In the genomic region with DNA sequence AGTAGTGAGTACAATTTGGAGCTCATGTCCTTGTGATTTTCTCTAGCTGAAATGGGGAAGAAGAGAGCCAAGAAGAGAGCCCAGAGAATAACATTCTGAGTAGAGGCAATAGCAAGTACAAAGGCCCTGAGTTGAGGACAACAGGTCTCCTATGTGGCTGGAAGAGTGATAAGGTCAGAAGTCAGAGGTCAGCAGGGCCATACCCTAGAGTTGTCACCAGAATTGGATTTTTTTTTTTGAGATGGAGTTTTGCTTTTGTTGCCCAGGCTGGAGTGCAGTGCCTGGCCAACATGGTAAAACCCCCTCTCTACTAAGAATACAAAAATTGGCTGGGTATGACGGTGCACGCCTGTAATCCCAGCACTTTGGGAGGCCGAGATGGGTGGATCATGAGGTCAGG, we compare ENCODE assay signal across 36 cellular contexts. TPM values are rescaled to one million over a fixed set of nuclear protein-coding genes. Genes with fewer than 3 reads are reported as not detected.
DNase-seq lines count a peak whose midpoint lies in the region; ATAC-seq, FAIRE-seq and TF ChIP-seq lines count a peak whose summit lies in the region.
"Had no signal": no experiment of that assay in that cellular context is flagged by ENCODE, and none has a peak within 500 bp of the region (broad histone marks: within the 10 kb centered on the region; RNA-seq: fewer than 3 reads in every experiment).

No MANE protein-coding gene starts in this region.

- H2BK15ac ChIP-seq in H9 (ENCODE audit: low read depth, low read length), result no peak overlapping the region

- H2BK120ac ChIP-seq in H9 (ENCODE audit: low read depth, low read length, poor library complexity, severe bottlenecking), result no peak overlapping the region

- POLR2A ChIA-PET in CD4-positive, alpha-beta T cell (lab: Charles Lee), result interaction anchor here (1.7 kb wide), 1 partner anchor 16 kb away, joined by 6 read pairs; the partner anchor contains the start of gene ZBTB45
- POLR2A ChIA-PET in K562 (lab: Yijun Ruan, JAX), result no interaction called here

- BruUV-seq in K562 (replicated peaks; lab: Mats Ljungman, UMichigan), result no TSS peak

- FAIRE-seq in K562 (lab: Jason Lieb, UNC), result no peak
- FAIRE-seq: A204.1, A549, D721Med had no signal

- H3K79me1 ChIP-seq in H9 (ENCODE audit: insufficient read depth, low read depth, low read length, poor library complexity, severe bottlenecking), result no peaks in the 10 kb centered on the region

- ATAC-seq in CD4-positive, alpha-beta T cell (ENCODE audit: poor library complexity), result no peak
- ATAC-seq in K562 (no peak), HG03039 (IDR thresholded peaks at IDR 0.05; ENCODE audit: unreplicated experiment) (no peak), GM19395 (IDR thresholded peaks at IDR 0.05; ENCODE audit: unreplicated experiment) (no peak)
- ATAC-seq: CD8-positive, alpha-beta T cell had no signal

- no peak for DNase-seq in CD4-positive, alpha-beta T cell
- DNase-seq in K562 (ENCODE audit: extremely low read depth in 1 of 4, low spot score in 3 of 4), result no peak
- no peak for DNase-seq in neural crest cell (ENCODE audit: low read depth, low spot score)
- no peak for DNase-seq in neural progenitor cell (ENCODE audit: low spot score)
- DNase-seq in H9, result no peak
- DNase-seq in breast epithelium (ENCODE audit: low spot score in 2 of 2), result no peak
- DNase-seq: 8988T; ACHN; AML-193; BE2C; C1 segment of cervical spinal cord; Caco-2; Calu3; CD4-positive, alpha-beta memory T cell; CD4-positive, CD25-positive, alpha-beta regulatory T cell; CD8-positive, alpha-beta memory T cell; CD8-positive, alpha-beta T cell; COR-L47; DMS 273 treated with DMSO at 0.1 percent for 48 hours; DMS153; DMS53; DMS79; DMS79 treated with DMSO at 0.1 percent for 48 hours; DND-41; EL had no signal

- H3K4me1 Mint-ChIP-seq in CD4-positive, alpha-beta T cell (ENCODE audit: low read depth), result peaks cover 15% of the 10 kb centered on the region
- H3K4me1 Mint-ChIP-seq in neural crest cell (peaks cover 15% of the 10 kb centered on the region), neural progenitor cell (peaks cover 6% of the 10 kb centered on the region), H9 (peaks cover 3 to 9% of the 10 kb centered on the region in 2 experiments)

- no peak overlapping the region for H3K14ac ChIP-seq in H9 (ENCODE audit: insufficient read depth, low read length)

- H3K27me3 ChIP-seq in CD4-positive, alpha-beta T cell (ENCODE audit: control insufficient read depth, insufficient read depth, low read length), result peaks cover 5% of the 10 kb centered on the region
- H3K27me3 ChIP-seq in K562 (ENCODE audit: control insufficient read depth in 2 of 2, insufficient read depth in 2 of 2, low read length in 2 of 2), result peaks cover 0 to 5% of the 10 kb centered on the region in 2 experiments; a peak in 1 of 5 replicates
- H3K27me3 ChIP-seq in neural progenitor cell, result peaks cover 30% of the 10 kb centered on the region
- no peaks in the 10 kb centered on the region; the same call in 1 of the 2 replicates for H3K27me3 ChIP-seq in H9 (ENCODE audit: insufficient read depth, low read length)
- H3K27me3 ChIP-seq in breast epithelium, result peaks cover 0 to 4% of the 10 kb centered on the region in 2 donors
- H3K27me3 ChIP-seq: BLaER1; BLaER1 treated with 17β-estradiol and CSF1 and Interleukin-3, amounts not matched to agents 10 nM and 100 nM had no signal

- no peak for TF ChIP-seq POLR2A in K562 (conservative IDR thresholded peaks at IDR 0.05)
- TF ChIP-seq POLR2A in breast epithelium (IDR thresholded peaks at IDR 0.05), result no peak

- H4K91ac ChIP-seq in H9 (ENCODE audit: insufficient read length, low read depth, low read length), result no peak overlapping the region

- H4K20me1 ChIP-seq in K562 (replicated peaks; ENCODE audit: control insufficient read depth, insufficient read depth, low read length) (no peaks in the 10 kb centered on the region), neural progenitor cell (ENCODE audit: low read depth) (no peaks in the 10 kb centered on the region), H9 (ENCODE audit: control insufficient read depth, insufficient read depth, insufficient read length) (no peaks in the 10 kb centered on the region)
- H4K20me1 ChIP-seq: BLaER1; BLaER1 treated with 17β-estradiol and CSF1 and Interleukin-3, amounts not matched to agents 10 nM and 100 nM had no signal

- H3K36me3 ChIP-seq in K562 (ENCODE audit: control insufficient read depth, insufficient read depth, low read length), result no peaks in the 10 kb centered on the region
- H3K36me3 ChIP-seq in neural progenitor cell, result no peaks in the 10 kb centered on the region
- no peaks in the 10 kb centered on the region for H3K36me3 ChIP-seq in breast epithelium
- H3K36me3 ChIP-seq: BE2C; BLaER1; BLaER1 treated with 17β-estradiol and CSF1 and Interleukin-3, amounts not matched to agents 10 nM and 100 nM had no signal

- H3K4me2 ChIP-seq in K562 (ENCODE audit: insufficient read depth, low read length) (no peak overlapping the region), neural progenitor cell (no peak overlapping the region), H9 (ENCODE audit: insufficient read depth, insufficient read length, low read length) (no peak overlapping the region)
- H3K4me2 ChIP-seq: A549; BLaER1; BLaER1 treated with 17β-estradiol and CSF1 and Interleukin-3, amounts not matched to agents 10 nM and 100 nM had no signal

- no peak for TF ChIP-seq CTCF in CD4-positive, alpha-beta T cell (IDR thresholded peaks at IDR 0.05)
- TF ChIP-seq CTCF in K562 (IDR thresholded peaks at IDR 0.05 in 2 of 3, conservative IDR thresholded peaks at IDR 0.05 in 1 of 3; ENCODE audit: insufficient read depth in 2 of 3, low read depth in 1 of 3, low read length in 3 of 3) (no peak), neural crest cell (conservative IDR thresholded peaks at IDR 0.05) (no peak), neural progenitor cell (IDR thresholded peaks at IDR 0.05) (no peak), H9 (conservative IDR thresholded peaks at IDR 0.05) (no peak), breast epithelium (IDR thresholded peaks at IDR 0.05) (no peak)

- H3K9me3 ChIP-seq in CD4-positive, alpha-beta T cell (ENCODE audit: control insufficient read depth, low read length), result no peaks in the 10 kb centered on the region
- H3K9me3 ChIP-seq in K562 (replicated peaks; ENCODE audit: control insufficient read depth, insufficient read depth, low read depth, low read length) (no peaks in the 10 kb centered on the region), neural progenitor cell (ENCODE audit: low read depth) (no peaks in the 10 kb centered on the region), H9 (ENCODE audit: control insufficient read depth, low read depth, low read length) (no peaks in the 10 kb centered on the region), breast epithelium (no peaks in the 10 kb centered on the region)
- H3K9me3 ChIP-seq: A549; BE2C; BLaER1; BLaER1 treated with 17β-estradiol and CSF1 and Interleukin-3, amounts not matched to agents 10 nM and 100 nM; Caco-2 had no signal

- TF ChIP-seq RAD21 in K562 (CRISPR knock-in tag; conservative IDR thresholded peaks at IDR 0.05 in 1 of 2, IDR thresholded peaks at IDR 0.05 in 1 of 2), result no peak

- H3K4me3 Mint-ChIP-seq in CD4-positive, alpha-beta T cell, result peak overlapping the region; percentile 37
- H3K4me3 Mint-ChIP-seq in neural crest cell, result peak overlapping the region; percentile 6
- peak overlapping the region; percentile 32 for H3K4me3 Mint-ChIP-seq in neural progenitor cell
- no peak overlapping the region; a peak in 1 of 5 replicates for H3K4me3 Mint-ChIP-seq in H9
- H3K4me3 Mint-ChIP-seq: B cell; CD14-positive monocyte; CD4-positive, alpha-beta memory T cell; CD8-positive, alpha-beta T cell had no signal

- H3K56ac ChIP-seq in H9 (ENCODE audit: insufficient read length, low read depth, low read length), result no peak overlapping the region

- 77% methylated on average over 3 of the region's 3 CpGs for WGBS in K562 (ENCODE audit: insufficient coverage, low coverage, missing lambda C conversion rate)
- WGBS in H9 (ENCODE audit: extremely low coverage, insufficient read length, low lambda C conversion rate), result no CpG with 5 or more reads among the region's 3 CpGs

- no peak overlapping the region for H4K8ac ChIP-seq in H9 (replicated peaks; ENCODE audit: insufficient read length, low read depth, low read length)

- H3K4me3 ChIP-seq in K562 (no peak overlapping the region), neural progenitor cell (no peak overlapping the region), breast epithelium (no peak overlapping the region)
- H3K4me3 ChIP-seq: A549; BLaER1; BLaER1 treated with 17β-estradiol and CSF1 and Interleukin-3, amounts not matched to agents 10 nM and 100 nM had no signal

- peaks cover 2% of the 10 kb centered on the region for H3K23me2 ChIP-seq in H9 (ENCODE audit: insufficient read length, low read depth, low read length, poor library complexity, severe bottlenecking)

- H3T11ph ChIP-seq in H9 (ENCODE audit: low read length), result no peak overlapping the region

- H3K4me1 ChIP-seq in K562 (replicated peaks in 1 of 2; ENCODE audit: control insufficient read depth in 2 of 2, insufficient read depth in 2 of 2, low read length in 2 of 2) (peaks cover 0 to 10% of the 10 kb centered on the region in 2 experiments; a peak in 2 of 5 replicates), neural progenitor cell (peaks cover 4% of the 10 kb centered on the region), H9 (ENCODE audit: insufficient read depth, low read length) (no peaks in the 10 kb centered on the region; the same call in 1 of the 2 replicates), breast epithelium (peaks cover 0 to 6% of the 10 kb centered on the region in 2 donors)
- H3K4me1 ChIP-seq: A549, BE2C had no signal

- no peak overlapping the region for H3K23ac ChIP-seq in H9 (ENCODE audit: insufficient read length, low read depth, low read length)

- CTCF ChIA-PET in CD4-positive, alpha-beta T cell (lab: Charles Lee), result no interaction called here
- CTCF ChIA-PET in K562 (lab: Yijun Ruan, JAX; ENCODE audit: low intra/inter-chr PET ratio), result no interaction called here

- H3K27me3 Mint-ChIP-seq in CD4-positive, alpha-beta T cell, result peaks cover 6% of the 10 kb centered on the region
- peaks cover 24% of the 10 kb centered on the region for H3K27me3 Mint-ChIP-seq in neural crest cell (ENCODE audit: low read depth)
- H3K27me3 Mint-ChIP-seq in neural progenitor cell (ENCODE audit: insufficient read depth, low read depth), result peaks cover 19% of the 10 kb centered on the region
- peaks cover 32% of the 10 kb centered on the region for H3K27me3 Mint-ChIP-seq in H9 (ENCODE audit: low read depth)

- H3K79me2 ChIP-seq in K562 (ENCODE audit: control insufficient read depth, insufficient read depth, low read length), result no peaks in the 10 kb centered on the region
- no peaks in the 10 kb centered on the region for H3K79me2 ChIP-seq in neural progenitor cell (ENCODE audit: low read depth)
- no peaks in the 10 kb centered on the region for H3K79me2 ChIP-seq in H9 (ENCODE audit: insufficient read depth, low read length)

- no peak overlapping the region for H3K18ac ChIP-seq in H9 (ENCODE audit: insufficient read length, low read depth, low read length)

- no peaks in the 10 kb centered on the region for H3K9me1 ChIP-seq in K562 (ENCODE audit: control insufficient read depth, insufficient read depth, low read length)

- H2BK5ac ChIP-seq in H9 (ENCODE audit: insufficient read length, low read length), result no peak overlapping the region

- no peaks in the 10 kb centered on the region for H3K9me3 Mint-ChIP-seq in CD4-positive, alpha-beta T cell
- no peaks in the 10 kb centered on the region for H3K9me3 Mint-ChIP-seq in neural crest cell
- no peaks in the 10 kb centered on the region for H3K9me3 Mint-ChIP-seq in neural progenitor cell
- H3K9me3 Mint-ChIP-seq in H9, result no peaks in the 10 kb centered on the region
- H3K9me3 Mint-ChIP-seq: CD4-positive, alpha-beta memory T cell; CD4-positive, CD25-positive, alpha-beta regulatory T cell; CD8-positive, alpha-beta memory T cell; CD8-positive, alpha-beta T cell had no signal

- no peak for TF ChIP-seq EP300 in K562 (IDR thresholded peaks at IDR 0.05; ENCODE audit: low read length)

- in situ Hi-C loops in K562 (cut with MboI), result no loop called here

- intact Hi-C loops in CD4-positive, alpha-beta T cell (cut with DNase I, micrococcal nuclease), result loop anchor here in 1 of 2 experiments (2.0 kb wide), 1 partner anchor 15 kb away; no protein-coding TSS in a partner anchor
- intact Hi-C loops in K562 (cut with micrococcal nuclease), result no loop called here
- intact Hi-C loops in breast epithelium (cut with DNase I; ENCODE audit: low total_unique reads), result no loop called here

- H3K27ac Mint-ChIP-seq in CD4-positive, alpha-beta T cell, result no peak overlapping the region
- no peak overlapping the region for H3K27ac Mint-ChIP-seq in neural crest cell (ENCODE audit: unreplicated experiment)
- peak overlapping the region; percentile 6 for H3K27ac Mint-ChIP-seq in neural progenitor cell
- no peak overlapping the region for H3K27ac Mint-ChIP-seq in H9
- H3K27ac Mint-ChIP-seq: B cell; CD4-positive, CD25-positive, alpha-beta regulatory T cell; CD8-positive, alpha-beta memory T cell; CD8-positive, alpha-beta T cell had no signal

- H4K5ac ChIP-seq in H9 (ENCODE audit: insufficient read length, low read depth, low read length), result no peak overlapping the region

- H3K36me3 Mint-ChIP-seq in CD4-positive, alpha-beta T cell (ENCODE audit: low read depth), result no peaks in the 10 kb centered on the region
- H3K36me3 Mint-ChIP-seq in neural crest cell (ENCODE audit: low read depth) (no peaks in the 10 kb centered on the region), neural progenitor cell (no peaks in the 10 kb centered on the region), H9 (ENCODE audit: insufficient read depth in 1 of 3, low read depth in 3 of 3) (no peaks in the 10 kb centered on the region)
- H3K36me3 Mint-ChIP-seq: CD14-positive monocyte; CD4-positive, alpha-beta memory T cell; CD4-positive, CD25-positive, alpha-beta regulatory T cell; CD8-positive, alpha-beta memory T cell; CD8-positive, alpha-beta T cell had no signal

- H2AFZ ChIP-seq in K562 (ENCODE audit: low read depth, low read length) (no peak overlapping the region), neural progenitor cell (replicated peaks) (no peak overlapping the region), H9 (ENCODE audit: low read length) (no peak overlapping the region)

- H2BK12ac ChIP-seq in H9 (ENCODE audit: insufficient read length, low read depth, low read length), result no peak overlapping the region

- H3K4ac ChIP-seq in H9 (ENCODE audit: low read depth, low read length), result no peak overlapping the region

- peaks cover 15% of the 10 kb centered on the region for H3F3A ChIP-seq in neural progenitor cell (ENCODE audit: low read depth)

- H3K9ac ChIP-seq in K562 (ENCODE audit: insufficient read depth in 1 of 2, low read depth in 2 of 2, low read length in 2 of 2), result no peak overlapping the region
- no peak overlapping the region for H3K9ac ChIP-seq in neural progenitor cell
- H3K9ac ChIP-seq in H9 (ENCODE audit: extremely low read depth, insufficient read length, low read length), result no peak overlapping the region
- H3K9ac ChIP-seq: BLaER1; BLaER1 treated with 17β-estradiol and CSF1 and Interleukin-3, amounts not matched to agents 10 nM and 100 nM had no signal

- H3K27ac ChIP-seq in CD4-positive, alpha-beta T cell (ENCODE audit: low read depth, low read length), result no peak overlapping the region
- no peak overlapping the region for H3K27ac ChIP-seq in K562 (ENCODE audit: extremely low read depth, low read depth, low read length)
- no peak overlapping the region for H3K27ac ChIP-seq in neural progenitor cell
- no peak overlapping the region for H3K27ac ChIP-seq in H9 (ENCODE audit: insufficient read length, low read depth, low read length)
- H3K27ac ChIP-seq in breast epithelium, result no peak overlapping the region
- H3K27ac ChIP-seq: 22Rv1; A549; BLaER1; BLaER1 treated with 17β-estradiol and CSF1 and Interleukin-3, amounts not matched to agents 10 nM and 100 nM; C4-2B had no signal

- H2AK5ac ChIP-seq in H9 (ENCODE audit: insufficient read length, low read length), result no peak overlapping the region

- no peak overlapping the region for H2BK20ac ChIP-seq in H9 (ENCODE audit: low read depth, low read length, poor library complexity, severe bottlenecking)

RNA-seq across cellular contexts. Expression of gene TRIM28, which starts 8.0 kb away (rescaled TPM):
- 100 to 1,000 TPM; 549 to 553 TPM for total RNA-seq in CD4-positive, alpha-beta T cell
- total RNA-seq in K562 (2011; cell fraction: chromatin; rRNA removed; ENCODE audit: low replicate concordance), result 526 and 1,695 TPM in 2 replicates
- 1,048 and 1,300 TPM in 2 replicates for total RNA-seq in K562 (2011; cell fraction: nucleolus; rRNA removed)
- total RNA-seq in K562 (2011; cell fraction: nucleoplasm; rRNA removed), result 609 and 709 TPM in 2 replicates
- total RNA-seq in K562 (2014; rRNA removed), result 779 and 1,386 TPM in 2 replicates
- 358 and 467 TPM in 2 replicates for total RNA-seq in K562 (2014; rRNA removed; fragmentation: Illumina TruSeq; extraction: Trizol)
- 523 and 570 TPM in 2 replicates for total RNA-seq in K562 (2015; rRNA removed; fragmentation: Illumina TruSeq; extraction: Trizol)
- 752 and 797 TPM in 2 replicates for total RNA-seq in K562 (2021)
- 434 and 1,024 TPM in 2 replicates for polyA plus RNA-seq in K562 (2011; rRNA removed)
- 553 and 1,059 TPM in 2 replicates for polyA plus RNA-seq in K562 (2011; cell fraction: cytosol; rRNA removed)
- polyA plus RNA-seq in K562 (2011; cell fraction: nucleus; rRNA removed), result 1,513 and 2,015 TPM in 2 replicates
- 1,261 and 1,407 TPM in 2 replicates for polyA plus RNA-seq in K562 (2012)
- polyA plus RNA-seq in K562 (2014; fragmentation: Illumina TruSeq; extraction: Trizol), result 640 and 764 TPM in 2 replicates
- 10 to 100 TPM; 12.1 to 29.3 TPM for polyA plus RNA-seq in K562 (2014; fragmentation: Nextera tagmentation; extraction: Ambion mirVana)
- 490 and 541 TPM in 2 replicates for polyA plus RNA-seq in K562 (2014; rRNA removed)
- 826 and 1,247 TPM in 2 replicates for polyA minus RNA-seq in K562 (2011; rRNA and poly(A)+ RNA removed)
- 1,076 and 1,289 TPM in 2 replicates for polyA minus RNA-seq in K562 (2011; cell fraction: cytosol; rRNA and poly(A)+ RNA removed)
- 406 and 505 TPM in 2 replicates for polyA minus RNA-seq in K562 (2011; cell fraction: nucleus; rRNA and poly(A)+ RNA removed)
- 964 and 1,000 TPM in 2 replicates for total RNA-seq in neural crest cell
- total RNA-seq in neural progenitor cell (ENCODE audit: low replicate concordance), result 390 and 678 TPM in 2 replicates
- 1,058 and 1,084 TPM in 2 replicates for total RNA-seq in H9 (2021)
- 100 to 1,000 TPM; 110 to 190 (median 173) TPM for total RNA-seq in breast epithelium

RNA-seq across cellular contexts. Expression of gene ZBTB45, which starts 16.2 kb away (rescaled TPM):
- 1 to 10 TPM; 5.7 to 6.3 TPM for total RNA-seq in CD4-positive, alpha-beta T cell
- total RNA-seq in K562 (2011; cell fraction: chromatin; rRNA removed; ENCODE audit: low replicate concordance), result 5.0 and 18.1 TPM in 2 replicates
- total RNA-seq in K562 (2011; cell fraction: nucleolus; rRNA removed), result 20.8 and 21.2 TPM in 2 replicates
- 9.8 and 10.9 TPM in 2 replicates for total RNA-seq in K562 (2011; cell fraction: nucleoplasm; rRNA removed)
- total RNA-seq in K562 (2014; rRNA removed) (7.2 and 7.8 TPM in 2 replicates), K562 (2014; rRNA removed; fragmentation: Illumina TruSeq; extraction: Trizol) (0.32 and 0.58 TPM in 2 replicates), K562 (2015; rRNA removed; fragmentation: Illumina TruSeq; extraction: Trizol) (2.2 and 2.7 TPM in 2 replicates), K562 (2021) (14.0 and 16.1 TPM in 2 replicates), neural crest cell (24.1 and 27.3 TPM in 2 replicates), neural progenitor cell (ENCODE audit: low replicate concordance) (2.2 and 12.8 TPM in 2 replicates), H9 (2021) (18.7 and 18.8 TPM in 2 replicates), breast epithelium (1 to 10 TPM; 8.2 to 9.2 (median 8.6) TPM)
- polyA plus RNA-seq in K562 (2011; rRNA removed) (1.4 and 4.0 TPM in 2 replicates), K562 (2014; fragmentation: Illumina TruSeq; extraction: Trizol) (1.8 and 4.7 TPM in 2 replicates), K562 (2014; fragmentation: Nextera tagmentation; extraction: Ambion mirVana) (under 1 TPM; 0.08 to 0.13 TPM), K562 (2014; rRNA removed) (5.8 and 6.8 TPM in 2 replicates)
- polyA plus RNA-seq in K562 (2011; cell fraction: cytosol; rRNA removed), result 3.6 and 10.4 TPM in 2 replicates
- polyA plus RNA-seq in K562 (2011; cell fraction: nucleus; rRNA removed), result 7.2 and 14.2 TPM in 2 replicates
- 11.7 TPM in 2 replicates for polyA plus RNA-seq in K562 (2012)
- 1.9 and 2.0 TPM in 2 replicates for polyA minus RNA-seq in K562 (2011; rRNA and poly(A)+ RNA removed)
- 5.1 and 6.6 TPM in 2 replicates for polyA minus RNA-seq in K562 (2011; cell fraction: cytosol; rRNA and poly(A)+ RNA removed)
- 10.7 and 11.2 TPM in 2 replicates for polyA minus RNA-seq in K562 (2011; cell fraction: nucleus; rRNA and poly(A)+ RNA removed)

RNA-seq across cellular contexts. Expression of gene CHMP2A, which starts 19.0 kb away (rescaled TPM):
- total RNA-seq in CD4-positive, alpha-beta T cell, result 10 to 100 TPM; 60.5 to 62.4 TPM
- 34.9 and 55.0 TPM in 2 replicates for total RNA-seq in K562 (2011; cell fraction: chromatin; rRNA removed; ENCODE audit: low replicate concordance)
- 42.5 and 47.5 TPM in 2 replicates for total RNA-seq in K562 (2011; cell fraction: nucleolus; rRNA removed)
- 36.2 and 43.3 TPM in 2 replicates for total RNA-seq in K562 (2011; cell fraction: nucleoplasm; rRNA removed)
- total RNA-seq in K562 (2014; rRNA removed) (127 and 142 TPM in 2 replicates), K562 (2014; rRNA removed; fragmentation: Illumina TruSeq; extraction: Trizol) (49.3 and 58.4 TPM in 2 replicates), K562 (2015; rRNA removed; fragmentation: Illumina TruSeq; extraction: Trizol) (86.9 and 87.2 TPM in 2 replicates), K562 (2021) (88.4 and 89.8 TPM in 2 replicates), neural crest cell (61.6 and 64.6 TPM in 2 replicates), neural progenitor cell (ENCODE audit: low replicate concordance) (141 and 148 TPM in 2 replicates), H9 (2021) (105 and 109 TPM in 2 replicates), breast epithelium (100 to 1,000 TPM in 1 of 3 donors, 10 to 100 TPM in 2; 74.6 to 157 (median 92.8) TPM)
- polyA plus RNA-seq in K562 (2011; rRNA removed) (81.7 and 86.7 TPM in 2 replicates), K562 (2014; fragmentation: Illumina TruSeq; extraction: Trizol) (110 and 112 TPM in 2 replicates), K562 (2014; fragmentation: Nextera tagmentation; extraction: Ambion mirVana) (10 to 100 TPM; 57.6 to 71.1 TPM), K562 (2014; rRNA removed) (154 and 159 TPM in 2 replicates)
- 111 and 116 TPM in 2 replicates for polyA plus RNA-seq in K562 (2011; cell fraction: cytosol; rRNA removed)
- 72.3 and 77.4 TPM in 2 replicates for polyA plus RNA-seq in K562 (2011; cell fraction: nucleus; rRNA removed)
- polyA plus RNA-seq in K562 (2012), result 122 and 150 TPM in 2 replicates
- 162 and 173 TPM in 2 replicates for polyA minus RNA-seq in K562 (2011; rRNA and poly(A)+ RNA removed)
- polyA minus RNA-seq in K562 (2011; cell fraction: cytosol; rRNA and poly(A)+ RNA removed), result 59.5 and 70.2 TPM in 2 replicates
- 15.3 and 24.0 TPM in 2 replicates for polyA minus RNA-seq in K562 (2011; cell fraction: nucleus; rRNA and poly(A)+ RNA removed)

RNA-seq across cellular contexts. Expression of gene UBE2M, which starts 22.6 kb away (rescaled TPM):
- total RNA-seq in CD4-positive, alpha-beta T cell, result 10 to 100 TPM; 29.0 to 31.0 TPM
- 47.2 and 87.3 TPM in 2 replicates for total RNA-seq in K562 (2011; cell fraction: chromatin; rRNA removed; ENCODE audit: low replicate concordance)
- 77.7 and 87.6 TPM in 2 replicates for total RNA-seq in K562 (2011; cell fraction: nucleolus; rRNA removed)
- 51.2 and 56.4 TPM in 2 replicates for total RNA-seq in K562 (2011; cell fraction: nucleoplasm; rRNA removed)
- total RNA-seq in K562 (2014; rRNA removed), result 101 and 139 TPM in 2 replicates
- 79.2 and 81.1 TPM in 2 replicates for total RNA-seq in K562 (2014; rRNA removed; fragmentation: Illumina TruSeq; extraction: Trizol)
- total RNA-seq in K562 (2015; rRNA removed; fragmentation: Illumina TruSeq; extraction: Trizol), result 85.7 and 86.5 TPM in 2 replicates
- 127 and 131 TPM in 2 replicates for total RNA-seq in K562 (2021)
- 92.0 and 117 TPM in 2 replicates for polyA plus RNA-seq in K562 (2011; rRNA removed)
- 81.3 and 96.5 TPM in 2 replicates for polyA plus RNA-seq in K562 (2011; cell fraction: cytosol; rRNA removed)
- polyA plus RNA-seq in K562 (2011; cell fraction: nucleus; rRNA removed), result 119 and 126 TPM in 2 replicates
- 112 and 160 TPM in 2 replicates for polyA plus RNA-seq in K562 (2012)
- polyA plus RNA-seq in K562 (2014; fragmentation: Illumina TruSeq; extraction: Trizol), result 137 and 163 TPM in 2 replicates
- polyA plus RNA-seq in K562 (2014; fragmentation: Nextera tagmentation; extraction: Ambion mirVana), result 1 to 10 TPM in 1 of 2 experiments, under 1 TPM in 1; 0.92 to 1.5 TPM
- polyA plus RNA-seq in K562 (2014; rRNA removed), result 84.8 and 96.4 TPM in 2 replicates
- 69.1 and 92.2 TPM in 2 replicates for polyA minus RNA-seq in K562 (2011; rRNA and poly(A)+ RNA removed)
- 57.2 and 68.0 TPM in 2 replicates for polyA minus RNA-seq in K562 (2011; cell fraction: cytosol; rRNA and poly(A)+ RNA removed)
- 15.5 and 29.4 TPM in 2 replicates for polyA minus RNA-seq in K562 (2011; cell fraction: nucleus; rRNA and poly(A)+ RNA removed)
- total RNA-seq in neural crest cell, result 113 and 119 TPM in 2 replicates
- total RNA-seq in neural progenitor cell (ENCODE audit: low replicate concordance), result 59.3 and 73.3 TPM in 2 replicates
- 127 and 136 TPM in 2 replicates for total RNA-seq in H9 (2021)
- 10 to 100 TPM; 19.0 to 21.3 (median 19.3) TPM for total RNA-seq in breast epithelium

RNA-seq across cellular contexts. Expression of gene SLC27A5, which starts 24.1 kb away (rescaled TPM):
- 1 to 10 TPM; 3.5 to 4.8 TPM for total RNA-seq in CD4-positive, alpha-beta T cell
- total RNA-seq in K562 (2011; cell fraction: chromatin; rRNA removed; ENCODE audit: low replicate concordance), result 36.1 and 123 TPM in 2 replicates
- total RNA-seq in K562 (2011; cell fraction: nucleolus; rRNA removed), result 97.2 and 108 TPM in 2 replicates
- total RNA-seq in K562 (2011; cell fraction: nucleoplasm; rRNA removed), result 71.8 and 76.0 TPM in 2 replicates
- total RNA-seq in K562 (2014; rRNA removed), result 101 and 152 TPM in 2 replicates
- total RNA-seq in K562 (2014; rRNA removed; fragmentation: Illumina TruSeq; extraction: Trizol), result 29.4 and 48.4 TPM in 2 replicates
- 42.2 and 45.2 TPM in 2 replicates for total RNA-seq in K562 (2015; rRNA removed; fragmentation: Illumina TruSeq; extraction: Trizol)
- 58.2 and 67.5 TPM in 2 replicates for total RNA-seq in K562 (2021)
- polyA plus RNA-seq in K562 (2011; rRNA removed), result 64.7 and 86.6 TPM in 2 replicates
- polyA plus RNA-seq in K562 (2011; cell fraction: cytosol; rRNA removed), result 140 and 167 TPM in 2 replicates
- 86.2 and 95.1 TPM in 2 replicates for polyA plus RNA-seq in K562 (2011; cell fraction: nucleus; rRNA removed)
- 59.7 and 101 TPM in 2 replicates for polyA plus RNA-seq in K562 (2012)
- 56.9 and 85.4 TPM in 2 replicates for polyA plus RNA-seq in K562 (2014; fragmentation: Illumina TruSeq; extraction: Trizol)
- polyA plus RNA-seq in K562 (2014; fragmentation: Nextera tagmentation; extraction: Ambion mirVana), result 100 to 1,000 TPM; 316 to 318 TPM
- 89.7 and 116 TPM in 2 replicates for polyA plus RNA-seq in K562 (2014; rRNA removed)
- polyA minus RNA-seq in K562 (2011; rRNA and poly(A)+ RNA removed), result 29.8 and 50.1 TPM in 2 replicates
- 24.3 and 35.0 TPM in 2 replicates for polyA minus RNA-seq in K562 (2011; cell fraction: cytosol; rRNA and poly(A)+ RNA removed)
- 31.1 and 32.6 TPM in 2 replicates for polyA minus RNA-seq in K562 (2011; cell fraction: nucleus; rRNA and poly(A)+ RNA removed)
- total RNA-seq in neural crest cell, result 16.2 and 17.5 TPM in 2 replicates
- total RNA-seq in neural progenitor cell (ENCODE audit: low replicate concordance), result 11.2 and 17.1 TPM in 2 replicates
- 16.7 and 17.1 TPM in 2 replicates for total RNA-seq in H9 (2021)
- total RNA-seq in breast epithelium, result 10 to 100 TPM in 2 of 3 donors, 1 to 10 TPM in 1; 4.7 to 18.0 (median 10.7) TPM

Comparison
In these comparisons a context has a peak if more than half of its experiments do, and no peak if none do; other contexts are left out.
1. H3K4me3 Mint-ChIP-seq: peak in CD4-positive, alpha-beta T cell (single experiment), neural crest cell (single experiment) and neural progenitor cell (single experiment); none in H9 (0 of 2).